7 cellular contexts compared by ENCODE assay signal in genomic region chr16:56640076-56640475, GRCh38. TPM values are rescaled to one million over a fixed set of nuclear protein-coding genes. Genes with fewer than 3 reads are reported as not detected.
"Had no signal": no experiment of that assay in that cellular context is flagged by ENCODE, and none has a peak within 500 bp of the region (broad histone marks: within the 10 kb centered on the region; RNA-seq: fewer than 3 reads in every experiment).

No MANE protein-coding gene starts in this region.

- H3K27ac Mint-ChIP-seq: IgD-negative memory B cell had no signal

- DNase-seq: IMR-90 had no signal

- H3K27ac ChIP-seq: HL-60 had no signal

- ATAC-seq: HepG2, K562 had no signal

- H3K36me3 Mint-ChIP-seq: IgD-negative memory B cell had no signal

- H3K4me3 Mint-ChIP-seq: IgD-negative memory B cell had no signal

- H3K9me3 Mint-ChIP-seq: IgD-negative memory B cell had no signal

- H3K4me3 ChIP-seq: K562 had no signal

RNA-seq across cellular contexts. Expression of gene MT1A, which starts 1.6 kb away (rescaled TPM):
- total RNA-seq: HT1080, IMR-90, K562 had no signal
- polyA plus RNA-seq: IgD-negative memory B cell had no signal

RNA-seq across cellular contexts. Expression of gene MT1M, which starts 7.6 kb away (rescaled TPM):
- total RNA-seq: HT-29, HT1080, IMR-90, K562 had no signal
- polyA plus RNA-seq: HepG2, IgD-negative memory B cell, K562 had no signal

RNA-seq across cellular contexts. Expression of gene MT1B, which starts 11.6 kb away (rescaled TPM):
- total RNA-seq: HT-29, HT1080, IMR-90, K562 had no signal
- polyA plus RNA-seq: HepG2, IgD-negative memory B cell, IMR-90, K562 had no signal

RNA-seq across cellular contexts. Expression of gene MT1F, which starts 17.7 kb away (rescaled TPM):
- total RNA-seq: HT1080, IMR-90 had no signal
